Comparison of ENCODE assay signal across 22 cellular contexts in genomic region chr2:167181134-167181533, GRCh38.
A peak's percentile ranks its signal among the peaks of the same experiment; 100 is the strongest.
DNase-seq lines count a peak whose midpoint lies in the region; ATAC-seq and TF ChIP-seq lines count a peak whose summit lies in the region.
"Had no signal": no experiment of that assay in that cellular context is flagged by ENCODE, and none has a peak within 500 bp of the region (broad histone marks: within the 10 kb centered on the region; RNA-seq: fewer than 3 reads in every experiment).

No MANE protein-coding gene starts in this region.

- H3K4me3 ChIP-seq in IMR-90 (ENCODE audit: insufficient read depth, low read depth, low read length) (no peak overlapping the region), astrocyte of the cerebellum (ENCODE audit: low read depth, low read length) (no peak overlapping the region), foreskin fibroblast (ENCODE audit: low read depth in 1 of 2, low read length in 2 of 2) (no peak overlapping the region)
- H3K4me3 ChIP-seq: lung, prostate gland, upper lobe of left lung had no signal

- H3K4me2 ChIP-seq in IMR-90 (ENCODE audit: low read depth, low read length) = no peak overlapping the region

- 0% methylated on average over 1 of the region's 3 CpGs; no CpG with 5 or more reads in 1 of the 2 experiments for WGBS in IMR-90 (ENCODE audit: extremely low coverage in 2 of 2, insufficient read length in 1 of 2), 2 experiments

- no peaks in the 10 kb centered on the region for H4K20me1 ChIP-seq in IMR-90 (ENCODE audit: insufficient read depth, low read length)

- POLR2A ChIA-PET in IMR-90 (lab: Charles Lee; ENCODE audit: unreplicated experiment) = no interaction called here

- no TSS peak for BruUV-seq in IMR-90 (replicated peaks; lab: Mats Ljungman, UMichigan)

- H4K8ac ChIP-seq in IMR-90 (ENCODE audit: low read depth in 2 of 2, low read length in 2 of 2) = peak overlapping the region in 1 of 2 experiments; percentile 41; a peak in 1 of 4 replicates

- peak overlapping the region; percentile 72; the same call in 1 of the 3 replicates for H2BK15ac ChIP-seq in IMR-90 (ENCODE audit: low read depth, low read length)

- H3K56ac ChIP-seq in IMR-90 (ENCODE audit: extremely low read depth, insufficient read depth, low read length) = no peak overlapping the region

- no peaks in the 10 kb centered on the region for H3K36me3 ChIP-seq in IMR-90 (ENCODE audit: control insufficient read depth, insufficient read depth, low read length)
- H3K36me3 ChIP-seq: prostate gland, upper lobe of left lung had no signal

- H4K5ac ChIP-seq in IMR-90 (ENCODE audit: low read depth, low read length) = no peak overlapping the region

- H2BK20ac ChIP-seq in IMR-90 (ENCODE audit: low read depth, low read length) = peak overlapping the region; percentile 89

- no peak for TF ChIP-seq POLR2A in IMR-90 (IDR thresholded peaks at IDR 0.05; ENCODE audit: low read depth, low read length)

- in situ Hi-C loops in IMR-90 (cut with MboI; ENCODE audit: low sequenced_read_pairs) = no loop called here
- in situ Hi-C loops in astrocyte of the cerebellum (cut with HindIII; ENCODE audit: low sequenced_read_pairs) = no loop called here

- no peak overlapping the region for H3K27ac ChIP-seq in IMR-90 (ENCODE audit: insufficient read depth, low read length)
- H3K27ac ChIP-seq: prostate gland, upper lobe of left lung had no signal

- no peak for TF ChIP-seq RAD21 in IMR-90 (IDR thresholded peaks at IDR 0.05; ENCODE audit: low read length)

- H2BK120ac ChIP-seq in IMR-90 (ENCODE audit: low read depth, low read length) = peak overlapping the region; percentile 85

- no peaks in the 10 kb centered on the region for H3K4me1 Mint-ChIP-seq in endothelial cell (ENCODE audit: unreplicated experiment)
- H3K4me1 Mint-ChIP-seq: natural killer cell had no signal

- H2AFZ ChIP-seq in IMR-90 (replicated peaks; ENCODE audit: low read length, poor library complexity) = peak overlapping the region; percentile 48

- no peaks in the 10 kb centered on the region for H3K27me3 ChIP-seq in IMR-90 (ENCODE audit: control insufficient read depth, insufficient read depth, low read length)
- H3K27me3 ChIP-seq: upper lobe of left lung had no signal

- 0 out of 2 replicates have a peak overlapping the region, but pooled peaks have one; percentile 53 for H3K14ac ChIP-seq in IMR-90 (replicated peaks; ENCODE audit: low read depth, low read length)

- peak overlapping the region; percentile 84 for H2BK5ac ChIP-seq in IMR-90 (ENCODE audit: low read depth, low read length, poor library complexity, severe bottlenecking)

- peak; percentile 84 for ATAC-seq in IMR-90 (ENCODE audit: low read depth)
- ATAC-seq in HG02870 (IDR thresholded peaks at IDR 0.05; ENCODE audit: unreplicated experiment) = no peak
- no peak for ATAC-seq in GM19395 (IDR thresholded peaks at IDR 0.05; ENCODE audit: unreplicated experiment)
- ATAC-seq: natural killer cell had no signal

- peak overlapping the region; percentile 80 for H3K4ac ChIP-seq in IMR-90 (ENCODE audit: low read depth, low read length)

- peaks cover 4% of the 10 kb centered on the region for H3K27me3 Mint-ChIP-seq in endothelial cell (ENCODE audit: unreplicated experiment)

- peak; percentile 29 for DNase-seq in AG08396 (ENCODE audit: low spot score)
- DNase-seq in IMR-90 = peak; percentile 79
- DNase-seq in astrocyte of the cerebellum (ENCODE audit: low read depth) = peak; percentile 39
- DNase-seq in foreskin fibroblast = peak; percentile 52 to 75
- DNase-seq in endothelial cell (ENCODE audit: low spot score) = no peak
- no peak for DNase-seq in NCI-H526 (lab: John Stamatoyannopoulos, UW)
- DNase-seq: activated CD4-positive, alpha-beta T cell treated with anti-CD3 and anti-CD28 coated beads for 4 hours; activated naive CD4-positive, alpha-beta T cell treated with anti-CD3 and anti-CD28 coated beads, Interleukin-2, amount 50 U/mL, for 16 hours; caudate nucleus; effector CD8-positive, alpha-beta T cell; H7; natural killer cell; NCI-H1436 treated with DMSO at 0.1 percent for 48 hours; NCI-H2227 treated with DMSO at 0.1 percent for 48 hours; stimulated activated CD4-positive, alpha-beta T cell treated with anti-CD3 and anti-CD28 coated beads, Interleukin-12 subunit alpha, Interleukin-12 subunit beta, amount 100 ng/mL, for 4 hours; stimulated activated naive CD4-positive, alpha-beta T cell; T-helper 9 cell; upper lobe of left lung had no signal

- no peaks in the 10 kb centered on the region for H3K9me3 Mint-ChIP-seq in endothelial cell (ENCODE audit: unreplicated experiment)

- peak overlapping the region; percentile 85; the same call in 1 of the 2 replicates for H2AK5ac ChIP-seq in IMR-90 (ENCODE audit: low read depth, low read length)

- no peak overlapping the region for H3K4me3 Mint-ChIP-seq in endothelial cell (ENCODE audit: unreplicated experiment)
- H3K4me3 Mint-ChIP-seq: natural killer cell had no signal

- TF ChIP-seq CTCF in IMR-90 (conservative IDR thresholded peaks at IDR 0.05; ENCODE audit: low read depth, low read length) (no peak), astrocyte of the cerebellum (IDR thresholded peaks at IDR 0.05; ENCODE audit: low read depth, low read length, missing control alignments) (no peak), foreskin fibroblast (IDR thresholded peaks at IDR 0.05; ENCODE audit: low read depth, low read length) (no peak), endothelial cell (IDR thresholded peaks at IDR 0.05; ENCODE audit: unreplicated experiment) (no peak)

- no peak overlapping the region for H3K23ac ChIP-seq in IMR-90 (ENCODE audit: low read depth, low read length)

- peaks cover 4% of the 10 kb centered on the region for H3K36me3 Mint-ChIP-seq in endothelial cell (ENCODE audit: low read depth, unreplicated experiment)
- H3K36me3 Mint-ChIP-seq: natural killer cell had no signal

- peak overlapping the region; percentile 57; the same call in 1 of the 2 replicates for H3K18ac ChIP-seq in IMR-90 (ENCODE audit: low read depth, low read length)

- dilution Hi-C loops in IMR-90 (cut with HindIII; ENCODE audit: low sequenced_read_pairs, unreplicated experiment) = no loop called here

- peaks cover 3% of the 10 kb centered on the region; the same call in 1 of the 2 replicates for H3K9me1 ChIP-seq in IMR-90 (ENCODE audit: insufficient read depth, low read length)

- intact Hi-C loops in IMR-90 (cut with micrococcal nuclease) = no loop called here

- 0 out of 2 replicates have a peak overlapping the region, but pooled peaks have one; percentile 48 for H4K91ac ChIP-seq in IMR-90 (ENCODE audit: insufficient read depth, low read depth, low read length)

- no peaks in the 10 kb centered on the region for H3K79me1 ChIP-seq in IMR-90 (ENCODE audit: low read depth in 1 of 2, low read length in 2 of 2)

- no peak overlapping the region for H3K27ac Mint-ChIP-seq in endothelial cell (ENCODE audit: unreplicated experiment)
- H3K27ac Mint-ChIP-seq: natural killer cell had no signal

- CTCF ChIA-PET in IMR-90 (lab: Yijun Ruan, JAX) = no interaction called here

- peaks cover 5% of the 10 kb centered on the region for H3K4me1 ChIP-seq in IMR-90 (ENCODE audit: control insufficient read depth, insufficient read depth, low read length)
- H3K4me1 ChIP-seq: prostate gland, upper lobe of left lung had no signal

- no peaks in the 10 kb centered on the region for H3K9me3 ChIP-seq in IMR-90 (ENCODE audit: control insufficient read depth, insufficient read depth, low read length)
- H3K9me3 ChIP-seq: prostate gland, upper lobe of left lung had no signal

- no peak overlapping the region for H3K9ac ChIP-seq in IMR-90 (ENCODE audit: low read depth, low read length)

- H2AK9ac ChIP-seq in IMR-90 (replicated peaks; ENCODE audit: low read depth, low read length, poor library complexity) = no peak overlapping the region

TF ChIP-seq in IMR-90, 13 proteins besides CTCF, POLR2A, EP300 and RAD21:
- TF ChIP-seq SMC3 (IDR thresholded peaks at IDR 0.05; ENCODE audit: low read depth, low read length) = no peak
- TF ChIP-seq FOS (IDR thresholded peaks at IDR 0.05; ENCODE audit: low read depth, low read length) = peak; percentile 78; the same call in 1 of the 2 replicates
- TF ChIP-seq CEBPB (IDR thresholded peaks at IDR 0.05; ENCODE audit: low read depth, low read length) = 0 out of 2 replicates have a peak, but pooled peaks have one; percentile 51

Comparison
In these comparisons a context has a peak if more than half of its experiments do, and no peak if none do; other contexts are left out.
1. DNase-seq: peak in AG08396 (single experiment), IMR-90 (single experiment), astrocyte of the cerebellum (single experiment) and foreskin fibroblast (2 of 2); none in endothelial cell (single experiment) and NCI-H526 (0 of 2).